13 cellular contexts compared by ENCODE assay signal in the genomic region with DNA sequence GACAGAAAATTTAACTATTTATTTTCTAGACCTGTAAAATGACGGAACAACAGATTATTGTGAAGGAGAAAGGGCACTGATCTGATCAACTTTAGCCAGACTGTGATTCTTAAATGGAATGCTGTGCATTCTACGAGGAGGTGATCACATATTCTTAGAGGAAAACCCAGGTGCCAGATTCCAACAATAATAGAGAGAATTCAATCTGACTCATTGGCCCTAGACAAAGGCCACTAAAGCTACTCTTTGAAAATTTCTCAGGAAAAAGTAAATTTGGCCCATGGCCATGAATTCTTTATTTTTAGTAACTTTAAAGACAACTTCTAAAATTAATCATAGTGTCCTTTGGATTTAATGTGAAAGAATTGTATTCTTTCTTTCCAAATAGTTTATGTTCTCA. TPM values are rescaled to one million over a fixed set of nuclear protein-coding genes. Genes with fewer than 3 reads are reported as not detected.
DNase-seq lines count a peak whose midpoint lies in the region; ATAC-seq and TF ChIP-seq lines count a peak whose summit lies in the region.
"Had no signal": no experiment of that assay in that cellular context is flagged by ENCODE, and none has a peak within 500 bp of the region (broad histone marks: within the 10 kb centered on the region; RNA-seq: fewer than 3 reads in every experiment).

No MANE protein-coding gene starts in this region.

- in situ Hi-C loops in GM13977 (cut with MboI; ENCODE audit: low pct_unique_long_range_greater_than_20kb, low sequenced_read_pairs, unreplicated experiment), result no loop called here

- H3K4me3 ChIP-seq in cardiac fibroblast (replicated peaks in 1 of 2; ENCODE audit: low read depth in 2 of 2, low read length in 2 of 2), result no peak overlapping the region
- H3K4me3 ChIP-seq: heart left ventricle had no signal

- peak; percentile 85 for DNase-seq in A172 (ENCODE audit: low spot score)
- peak; percentile 61 for DNase-seq in LHCN-M2 (ENCODE audit: low read depth)
- DNase-seq in cardiac fibroblast (ENCODE audit: low read depth in 2 of 2), result peak; percentile 26 to 95
- DNase-seq in kidney tubule cell (ENCODE audit: low spot score), result peak; percentile 90
- DNase-seq in GDM1 (lab: John Stamatoyannopoulos, UW), result no peak
- no peak for DNase-seq in stimulated activated naive CD8-positive, alpha-beta T cell treated with anti-CD3 and anti-CD28 coated beads, Interleukin-15, Interleukin-2, amounts not matched to agents 100 U/mL and 50 U/mL, for 24 hours
- no peak for DNase-seq in GM13977 (ENCODE audit: low spot score)
- DNase-seq: activated CD4-positive, alpha-beta T cell treated with anti-CD3 and anti-CD28 coated beads, Interleukin-2, amount 10 ng/mL, durations not matched to agents 24 days and 14 days; activated T-cell treated with anti-CD3 and anti-CD28 coated beads, Interleukin-2, amount 50 U/mL, for 1 hour; heart left ventricle; NCI-H510A; nephron progenitor cell had no signal

- TF ChIP-seq CTCF in cardiac fibroblast (IDR thresholded peaks at IDR 0.05; ENCODE audit: low read depth, low read length) (no peak), GM13977 (IDR thresholded peaks at IDR 0.05; ENCODE audit: extremely low read depth, insufficient read depth, missing control alignments) (no peak)

- ATAC-seq in stimulated activated naive CD8-positive, alpha-beta T cell treated with anti-CD3 and anti-CD28 coated beads, Interleukin-15, Interleukin-2, amounts not matched to agents 100 U/mL and 50 U/mL, for 24 hours, result no peak
- no peak for ATAC-seq in GM18858 (IDR thresholded peaks at IDR 0.05; ENCODE audit: unreplicated experiment)
- ATAC-seq: heart left ventricle had no signal

RNA-seq across cellular contexts. Expression of gene POSTN, which starts 58.6 kb away (rescaled TPM):
- total RNA-seq in A172 (2014; rRNA removed; shearing (Covaris generic)), result 2.4 and 3.0 TPM in 2 replicates
- 8.3 and 20.8 TPM in 2 replicates for total RNA-seq in LHCN-M2 (2014; rRNA removed)
- polyA plus RNA-seq in LHCN-M2 (2012), result 8.2 TPM
- total RNA-seq: activated CD4-positive, alpha-beta T cell treated with anti-CD3 and anti-CD28 coated beads, Interleukin-2, amount 10 ng/mL, durations not matched to agents 24 days and 14 days had no signal

Comparison
In these comparisons a context has a peak if more than half of its experiments do, and no peak if none do; other contexts are left out.
1. DNase-seq: peak in A172 (single experiment), LHCN-M2 (single experiment), cardiac fibroblast (2 of 2) and kidney tubule cell (single experiment); none in GDM1 (single experiment), stimulated activated naive CD8-positive, alpha-beta T cell treated with anti-CD3 and anti-CD28 coated beads, Interleukin-15, Interleukin-2, amounts not matched to agents 100 U/mL and 50 U/mL, for 24 hours (single experiment) and GM13977 (single experiment).